9 cellular contexts compared by ENCODE assay signal in genomic region chr2:226773291-226773690, GRCh38. TPM values are rescaled to one million over a fixed set of nuclear protein-coding genes. Genes with fewer than 3 reads are reported as not detected.
DNase-seq lines count a peak whose midpoint lies in the region; ATAC-seq and TF ChIP-seq lines count a peak whose summit lies in the region.
"Had no signal": no experiment of that assay in that cellular context is flagged by ENCODE, and none has a peak within 500 bp of the region (broad histone marks: within the 10 kb centered on the region; RNA-seq: fewer than 3 reads in every experiment).

No MANE protein-coding gene starts in this region.

- peaks cover 64% of the 10 kb centered on the region for H3K4me1 ChIP-seq in OCI-LY7 (ENCODE audit: insufficient read depth, low read length, poor library complexity, severe bottlenecking)
- peaks cover 16 to 19% of the 10 kb centered on the region in 2 donors for H3K4me1 ChIP-seq in naive thymus-derived CD4-positive, alpha-beta T cell (ENCODE audit: control insufficient read depth in 2 of 2, insufficient read depth in 2 of 2, low read length in 2 of 2)

- peak overlapping the region in 7 of 10 donors; percentile 7 to 81 (median 41) for H3K4me3 Mint-ChIP-seq in naive thymus-derived CD4-positive, alpha-beta T cell
- no peak overlapping the region for H3K4me3 Mint-ChIP-seq in progenitor cell of endocrine pancreas (ENCODE audit: low read depth)

- ATAC-seq in GM18868 (IDR thresholded peaks at IDR 0.05; ENCODE audit: unreplicated experiment) = peak; percentile 6
- peak; percentile 30 for ATAC-seq in HG02588 (IDR thresholded peaks at IDR 0.05; ENCODE audit: unreplicated experiment)
- no peak for ATAC-seq in naive thymus-derived CD4-positive, alpha-beta T cell

- H3K4me3 ChIP-seq in OCI-LY7 (ENCODE audit: low read depth, low read length, poor library complexity, severe bottlenecking) = peak overlapping the region; percentile 56
- H3K4me3 ChIP-seq in naive thymus-derived CD4-positive, alpha-beta T cell (ENCODE audit: low read length) = no peak overlapping the region

- H3K9me2 ChIP-seq in OCI-LY7 (ENCODE audit: insufficient read depth, low read length) = no peaks in the 10 kb centered on the region

- H3K36me3 ChIP-seq in OCI-LY7 (ENCODE audit: insufficient read depth, low read length) = peaks cover 42% of the 10 kb centered on the region
- no peaks in the 10 kb centered on the region for H3K36me3 ChIP-seq in naive thymus-derived CD4-positive, alpha-beta T cell (ENCODE audit: control insufficient read depth in 2 of 3, insufficient read depth in 3 of 3, low read length in 3 of 3)

- intact Hi-C loops in OCI-LY7 (cut with micrococcal nuclease; ENCODE audit: unreplicated experiment) = loop anchor here (1.0 to 5.0 kb wide), 3 partner anchors 18 to 134 kb away; partner anchors contain the start of gene IRS1
- intact Hi-C loops in naive thymus-derived CD4-positive, alpha-beta T cell (cut with micrococcal nuclease) = loop anchor here in 1 of 2 donors (2.0 kb wide), 1 partner anchor 26 kb away; the partner anchor contains the start of gene IRS1

- peaks cover 0 to 21% (median 13%) of the 10 kb centered on the region in 11 donors for H3K9me3 Mint-ChIP-seq in naive thymus-derived CD4-positive, alpha-beta T cell
- peaks cover 20% of the 10 kb centered on the region for H3K9me3 Mint-ChIP-seq in progenitor cell of endocrine pancreas (ENCODE audit: low read depth)

- no peaks in the 10 kb centered on the region for H3K9me3 ChIP-seq in OCI-LY7 (ENCODE audit: low read length)
- no peaks in the 10 kb centered on the region for H3K9me3 ChIP-seq in naive thymus-derived CD4-positive, alpha-beta T cell (ENCODE audit: control insufficient read depth in 2 of 3, low read length in 3 of 3)

- BruUV-seq in OCI-LY7 (replicated peaks; lab: Mats Ljungman, UMichigan) = TSS peak; percentile 99

- TF ChIP-seq CTCF in OCI-LY7 (conservative IDR thresholded peaks at IDR 0.05; ENCODE audit: low read length) = no peak
- TF ChIP-seq CTCF in progenitor cell of endocrine pancreas (IDR thresholded peaks at IDR 0.05; ENCODE audit: unreplicated experiment) = no peak

- H3K27me3 ChIP-seq in naive thymus-derived CD4-positive, alpha-beta T cell (ENCODE audit: control insufficient read depth in 2 of 2, insufficient read depth in 2 of 2, low read length in 2 of 2) = no peaks in the 10 kb centered on the region

- DNase-seq in OCI-LY7 (ENCODE audit: low spot score) (no peak), SIG-M5 (lab: John Stamatoyannopoulos, UW) (no peak), H4 (ENCODE audit: low spot score) (no peak), retina (no peak), progenitor cell of endocrine pancreas (ENCODE audit: low spot score, unreplicated experiment) (no peak)
- no peak for DNase-seq in naive thymus-derived CD4-positive, alpha-beta T cell
- DNase-seq: NCI-H446 treated with DMSO at 0.1 percent for 48 hours had no signal

- peaks cover 18 to 31% (median 29%) of the 10 kb centered on the region in 7 donors for H3K4me1 Mint-ChIP-seq in naive thymus-derived CD4-positive, alpha-beta T cell
- peaks cover 31% of the 10 kb centered on the region for H3K4me1 Mint-ChIP-seq in progenitor cell of endocrine pancreas (ENCODE audit: low read depth)

- H3K79me2 ChIP-seq in OCI-LY7 (ENCODE audit: insufficient read depth, low read depth, low read length) = peaks cover 47% of the 10 kb centered on the region; the same call in 1 of the 2 replicates

- no peaks in the 10 kb centered on the region for H4K20me1 ChIP-seq in OCI-LY7 (ENCODE audit: insufficient read depth, low read length)

- POLR2A ChIA-PET in OCI-LY7 (lab: Charles Lee) = interaction anchor here (0.7 to 7.2 kb wide), 14 partner anchors 9 to 710 kb away, joined by 3 to 122 read pairs (median 6); partner anchors contain the start of genes IRS1 and RHBDD1
- POLR2A ChIA-PET in naive thymus-derived CD4-positive, alpha-beta T cell (lab: Charles Lee) = no interaction called here

- peak overlapping the region in 2 of 9 donors; percentile 78 to 80 for H3K27ac Mint-ChIP-seq in naive thymus-derived CD4-positive, alpha-beta T cell
- no peak overlapping the region for H3K27ac Mint-ChIP-seq in progenitor cell of endocrine pancreas

- H2AFZ ChIP-seq in OCI-LY7 (ENCODE audit: low read length) = peak overlapping the region; percentile 13; the same call in 1 of the 2 replicates

- H3K27ac ChIP-seq in OCI-LY7 (ENCODE audit: low read depth, low read length, poor library complexity, severe bottlenecking) = peak overlapping the region; percentile 90
- no peak overlapping the region for H3K27ac ChIP-seq in naive thymus-derived CD4-positive, alpha-beta T cell (ENCODE audit: low read depth, low read length)

- H3K27me3 Mint-ChIP-seq in naive thymus-derived CD4-positive, alpha-beta T cell = no peaks in the 10 kb centered on the region
- H3K27me3 Mint-ChIP-seq in progenitor cell of endocrine pancreas = no peaks in the 10 kb centered on the region

- CTCF ChIA-PET in OCI-LY7 (lab: Charles Lee; ENCODE audit: unreplicated experiment) = interaction anchor here (0.5 to 2.0 kb wide), 3 partner anchors 16 to 990 kb away, joined by 3 to 19 read pairs (median 7); partner anchors contain the start of gene IRS1
- CTCF ChIA-PET in naive thymus-derived CD4-positive, alpha-beta T cell (lab: Charles Lee) = interaction anchor here (0.9 to 1.8 kb wide), 4 partner anchors 16 to 30 kb away, joined by 3 to 6 read pairs (median 4); no protein-coding TSS in a partner anchor

- peaks cover 0 to 54% (median 15%) of the 10 kb centered on the region in 5 donors for H3K36me3 Mint-ChIP-seq in naive thymus-derived CD4-positive, alpha-beta T cell
- peaks cover 30% of the 10 kb centered on the region for H3K36me3 Mint-ChIP-seq in progenitor cell of endocrine pancreas (ENCODE audit: insufficient read depth)

- H3K4me2 ChIP-seq in OCI-LY7 (ENCODE audit: low read length) = peak overlapping the region; percentile 83

RNA-seq across cellular contexts. Expression of gene IRS1, which starts 26.3 kb away (rescaled TPM):
- 15.9 and 18.1 TPM in 2 replicates for total RNA-seq in OCI-LY7 (2014; rRNA removed; shearing (Covaris generic))
- total RNA-seq in OCI-LY7 (2022) = 23.5 and 23.6 TPM in 2 replicates
- 1 to 10 TPM; 1.3 to 7.1 (median 4.4) TPM for total RNA-seq in naive thymus-derived CD4-positive, alpha-beta T cell
- polyA plus RNA-seq in naive thymus-derived CD4-positive, alpha-beta T cell = under 1 TPM; 0.40 to 0.65 TPM
- 3.4 and 6.0 TPM in 2 replicates for total RNA-seq in H4 (2014; rRNA removed; shearing (Covaris generic))
- total RNA-seq in progenitor cell of endocrine pancreas = 17.1 and 20.5 TPM in 2 replicates
